18 cellular contexts compared by ENCODE assay signal in the genomic region with DNA sequence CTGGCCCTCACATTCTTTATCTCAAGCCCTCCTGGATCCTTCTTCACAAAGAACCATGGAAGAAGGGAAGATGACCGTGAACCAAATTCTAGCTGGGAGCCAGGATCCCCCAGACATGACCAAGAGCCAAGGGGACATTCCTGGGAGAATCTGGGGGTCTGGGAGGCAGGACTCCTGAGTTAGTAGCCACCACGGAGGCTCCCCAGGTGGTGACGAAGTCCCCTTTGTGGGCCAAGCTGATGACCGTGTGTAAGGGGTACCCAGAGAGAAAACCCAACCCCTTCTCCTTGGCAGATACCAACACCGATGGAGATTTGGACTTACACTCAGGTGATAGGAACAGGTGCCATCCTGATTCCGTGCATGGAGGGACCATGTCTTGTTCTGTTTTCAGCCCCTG. TPM values are rescaled to one million over a fixed set of nuclear protein-coding genes. Genes with fewer than 3 reads are reported as not detected.
A peak's percentile ranks its signal among the peaks of the same experiment; 100 is the strongest.
DNase-seq lines count a peak whose midpoint lies in the region; ATAC-seq and TF ChIP-seq lines count a peak whose summit lies in the region.
"Had no signal": no experiment of that assay in that cellular context is flagged by ENCODE, and none has a peak within 500 bp of the region (broad histone marks: within the 10 kb centered on the region; RNA-seq: fewer than 3 reads in every experiment).

No MANE protein-coding gene starts in this region.

- H3K27me3 ChIP-seq in Peyer's patch, result no peaks in the 10 kb centered on the region
- H3K27me3 ChIP-seq in neural progenitor cell, result no peaks in the 10 kb centered on the region
- H3K27me3 ChIP-seq in upper lobe of right lung, result peaks cover 5% of the 10 kb centered on the region

- no peak overlapping the region for H3K27ac Mint-ChIP-seq in activated naive CD4-positive, alpha-beta T cell treated with anti-CD3 and anti-CD28 coated beads, Interleukin-2, amount 10 ng/mL, durations not matched to agents 7 days and 5 days
- H3K27ac Mint-ChIP-seq in neural progenitor cell, result no peak overlapping the region

- H3F3A ChIP-seq in neural progenitor cell (ENCODE audit: low read depth), result peaks cover 26% of the 10 kb centered on the region

- H3K27me3 Mint-ChIP-seq in activated naive CD4-positive, alpha-beta T cell treated with anti-CD3 and anti-CD28 coated beads, Interleukin-2, amount 10 ng/mL, durations not matched to agents 7 days and 5 days, result peaks cover 55% of the 10 kb centered on the region
- H3K27me3 Mint-ChIP-seq in neural progenitor cell (ENCODE audit: insufficient read depth, low read depth), result peaks cover 20% of the 10 kb centered on the region

- CTCF ChIA-PET in activated naive CD4-positive, alpha-beta T cell treated with anti-CD3 and anti-CD28 coated beads, Interleukin-2, amount 10 ng/mL, durations not matched to agents 7 days and 5 days (lab: Charles Lee), result interaction anchor here (1.0 to 4.0 kb wide), 3 partner anchors 13 to 178 kb away, joined by 3 to 56 read pairs (median 3); no protein-coding TSS in a partner anchor

- no peak overlapping the region for H3K4me3 ChIP-seq in Peyer's patch
- no peak overlapping the region for H3K4me3 ChIP-seq in neural progenitor cell
- no peak overlapping the region for H3K4me3 ChIP-seq in upper lobe of right lung
- H3K4me3 ChIP-seq: PC-9 had no signal

- TF ChIP-seq CTCF in Peyer's patch (IDR thresholded peaks at IDR 0.05) (no peak), neural progenitor cell (IDR thresholded peaks at IDR 0.05) (no peak), upper lobe of right lung (IDR thresholded peaks at IDR 0.05) (no peak)

- H3K4me1 ChIP-seq in Peyer's patch, result no peaks in the 10 kb centered on the region
- peaks cover 31% of the 10 kb centered on the region for H3K4me1 ChIP-seq in neural progenitor cell
- no peaks in the 10 kb centered on the region for H3K4me1 ChIP-seq in upper lobe of right lung

- peak; percentile 6 for DNase-seq in activated naive CD4-positive, alpha-beta T cell treated with anti-CD3 and anti-CD28 coated beads, Interleukin-2, amount 10 ng/mL, durations not matched to agents 7 days and 5 days
- no peak for DNase-seq in activated naive CD4-positive, alpha-beta T cell (lab: John Stamatoyannopoulos, UW)
- DNase-seq in Peyer's patch, result peak in 2 of 3 donors; percentile 22 to 34
- no peak for DNase-seq in neural progenitor cell (ENCODE audit: low spot score)
- peak; percentile 19 for DNase-seq in upper lobe of right lung
- no peak for DNase-seq in NCI-H226
- no peak for DNase-seq in NCI-H82 treated with DMSO at 0.1 percent for 48 hours (lab: John Stamatoyannopoulos, UW; ENCODE audit: unreplicated experiment)
- DNase-seq: DMS53, GDM1, Kasumi-1, NCI-H1417 treated with DMSO at 0.1 percent for 48 hours, NCI-H187 treated with DMSO at 0.1 percent for 48 hours, NCI-H510A, PC-9, SIG-M5 had no signal

- H3K27ac ChIP-seq in Peyer's patch (no peak overlapping the region), neural progenitor cell (no peak overlapping the region), upper lobe of right lung (no peak overlapping the region)
- H3K27ac ChIP-seq: PC-9 had no signal

- peaks cover 13% of the 10 kb centered on the region for H3K36me3 Mint-ChIP-seq in activated naive CD4-positive, alpha-beta T cell treated with anti-CD3 and anti-CD28 coated beads, Interleukin-2, amount 10 ng/mL, durations not matched to agents 7 days and 5 days
- H3K36me3 Mint-ChIP-seq in neural progenitor cell, result peaks cover 11% of the 10 kb centered on the region

- no peaks in the 10 kb centered on the region for H4K20me1 ChIP-seq in neural progenitor cell (ENCODE audit: low read depth)

- intact Hi-C loops in upper lobe of right lung (cut with DNase I), result no loop called here

- H3K4me2 ChIP-seq in neural progenitor cell, result peak overlapping the region; percentile 55
- H3K4me2 ChIP-seq: PC-9, SK-N-SH had no signal

- TF ChIP-seq POLR2A in Peyer's patch (IDR thresholded peaks at IDR 0.05), result no peak

- H3K36me3 ChIP-seq in Peyer's patch (no peaks in the 10 kb centered on the region), neural progenitor cell (no peaks in the 10 kb centered on the region), upper lobe of right lung (no peaks in the 10 kb centered on the region)

- H3K4me3 Mint-ChIP-seq in activated naive CD4-positive, alpha-beta T cell treated with anti-CD3 and anti-CD28 coated beads, Interleukin-2, amount 10 ng/mL, durations not matched to agents 7 days and 5 days, result no peak overlapping the region
- peak overlapping the region; percentile 46 for H3K4me3 Mint-ChIP-seq in neural progenitor cell

- no peaks in the 10 kb centered on the region for H3K4me1 Mint-ChIP-seq in activated naive CD4-positive, alpha-beta T cell treated with anti-CD3 and anti-CD28 coated beads, Interleukin-2, amount 10 ng/mL, durations not matched to agents 7 days and 5 days
- H3K4me1 Mint-ChIP-seq in neural progenitor cell, result peaks cover 26% of the 10 kb centered on the region

- no peaks in the 10 kb centered on the region for H3K9me3 Mint-ChIP-seq in activated naive CD4-positive, alpha-beta T cell treated with anti-CD3 and anti-CD28 coated beads, Interleukin-2, amount 10 ng/mL, durations not matched to agents 7 days and 5 days
- no peaks in the 10 kb centered on the region for H3K9me3 Mint-ChIP-seq in neural progenitor cell

- no peak overlapping the region for H3K9ac ChIP-seq in neural progenitor cell
- H3K9ac ChIP-seq: SK-N-SH had no signal

- ATAC-seq in upper lobe of right lung, result no peak

- H3K9me3 ChIP-seq in Peyer's patch, result no peaks in the 10 kb centered on the region
- no peaks in the 10 kb centered on the region for H3K9me3 ChIP-seq in neural progenitor cell (ENCODE audit: low read depth)
- H3K9me3 ChIP-seq in upper lobe of right lung, result no peaks in the 10 kb centered on the region
- H3K9me3 ChIP-seq: SK-N-SH had no signal

- H3K79me2 ChIP-seq in neural progenitor cell (ENCODE audit: low read depth), result no peaks in the 10 kb centered on the region

- no peak overlapping the region for H2AFZ ChIP-seq in neural progenitor cell (replicated peaks)
- H2AFZ ChIP-seq: PC-9 had no signal

RNA-seq across cellular contexts. Expression of a gene that starts 6.8 kb away (rescaled TPM):
- not detected for total RNA-seq in Peyer's patch
- total RNA-seq in neural progenitor cell (ENCODE audit: low replicate concordance), result 0.45 and 0.46 TPM in 2 replicates
- not detected for total RNA-seq in upper lobe of right lung
- total RNA-seq: H4, MCF 10A, PC-9 had no signal

RNA-seq across cellular contexts. Expression of a gene that starts 22.9 kb away (rescaled TPM):
- total RNA-seq in Peyer's patch (100 to 1,000 TPM in 1 of 4 donors, 10 to 100 TPM in 3; 43.3 to 176 (median 69.8) TPM), neural progenitor cell (ENCODE audit: low replicate concordance) (114 and 185 TPM in 2 replicates), upper lobe of right lung (74.4 TPM)

RNA-seq across cellular contexts. Expression of a gene that starts 25.4 kb away (rescaled TPM):
- total RNA-seq in Peyer's patch (10 to 100 TPM in 1 of 4 donors, 1 to 10 TPM in 3; 3.4 to 40.4 (median 6.8) TPM), neural progenitor cell (ENCODE audit: low replicate concordance) (15.1 and 46.0 TPM in 2 replicates), upper lobe of right lung (0.32 TPM)

RNA-seq across cellular contexts. Expression of a gene that starts 46.0 kb away (rescaled TPM):
- 1 to 10 TPM in 1 of 4 donors, under 1 TPM in 1, not detected in 2; 0.67 to 3.3 TPM for total RNA-seq in Peyer's patch
- 4.7 TPM in 1 of 2 replicates, not detected in the other for total RNA-seq in neural progenitor cell (ENCODE audit: low replicate concordance)
- 0.52 TPM for total RNA-seq in upper lobe of right lung

Comparison
In these comparisons a context has a peak if more than half of its experiments do, and no peak if none do; other contexts are left out.
1. DNase-seq: peak in activated naive CD4-positive, alpha-beta T cell treated with anti-CD3 and anti-CD28 coated beads, Interleukin-2, amount 10 ng/mL, durations not matched to agents 7 days and 5 days (single experiment), Peyer's patch (2 of 3) and upper lobe of right lung (single experiment); none in activated naive CD4-positive, alpha-beta T cell (0 of 4), neural progenitor cell (single experiment), NCI-H226 (single experiment) and NCI-H82 treated with DMSO at 0.1 percent for 48 hours (single experiment).